ENCODE assay signal across 30 cellular contexts in genomic region chr1:223350361-223350908, GRCh38. TPM values are rescaled to one million over a fixed set of nuclear protein-coding genes. Genes with fewer than 3 reads are reported as not detected.
"Had no signal": no experiment of that assay in that cellular context is flagged by ENCODE, and none has a peak within 500 bp of the region (broad histone marks: within the 10 kb centered on the region; RNA-seq: fewer than 3 reads in every experiment).

No MANE protein-coding gene starts in this region.

- H3K4me3 ChIP-seq: heart right ventricle, left ventricle myocardium inferior, ovary, prostate gland, spleen, tibial nerve had no signal

- H3K36me3 ChIP-seq: heart right ventricle, left ventricle myocardium inferior, ovary, prostate gland, spleen, tibial nerve, WERI-Rb-1 had no signal

- H3K4me1 ChIP-seq: prostate gland, spleen, tibial nerve had no signal

- H3K9me3 ChIP-seq: heart right ventricle, left ventricle myocardium inferior, ovary, prostate gland, spleen, tibial nerve had no signal

- H3K27me3 ChIP-seq: ovary had no signal

- ATAC-seq: activated CD4-positive, CD25-positive, alpha-beta regulatory T cell treated with anti-CD3 and anti-CD28 coated beads, Interleukin-2, amount 50 U/mL, for 24 hours; esophagus mucosa; foreskin keratinocyte had no signal

- DNase-seq: activated CD4-positive, alpha-beta T cell treated with anti-CD3 and anti-CD28 coated beads for 48 hours; activated CD4-positive, alpha-beta T cell treated with anti-CD3 and anti-CD28 coated beads, Interleukin-2, amount 50 U/mL, for 48 hours; activated CD8-positive, alpha-beta memory T cell treated with anti-CD3 and anti-CD28 coated beads for 24 hours; activated gamma-delta T cell; activated naive CD4-positive, alpha-beta T cell treated with anti-CD3 and anti-CD28 coated beads, Interleukin-2, amount 10 ng/mL, durations not matched to agents 7 days and 5 days; activated naive CD8-positive, alpha-beta T cell treated with anti-CD3 and anti-CD28 coated beads, Interleukin-2, amount 10 ng/mL, durations not matched to agents 7 days and 5 days; activated T-cell treated with anti-CD3 and anti-CD28 coated beads, Interleukin-2, amount 50 U/mL, for 1 hour; amniotic stem cell; central memory CD4-positive, alpha-beta T cell; endodermal cell; foreskin keratinocyte; heart right ventricle; left ventricle myocardium inferior; naive B cell; nephron progenitor cell; ovary; retina; spleen; stimulated activated naive CD4-positive, alpha-beta T cell; WERI-Rb-1 had no signal

- H3K27ac ChIP-seq: foreskin keratinocyte, heart right ventricle, left ventricle myocardium inferior, ovary, prostate gland, spleen, tibial nerve, WERI-Rb-1 had no signal

RNA-seq across cellular contexts. Expression of gene SUSD4, which starts 13.5 kb away (rescaled TPM):
- total RNA-seq: activated T-helper 1 cell treated with anti-CD3 and anti-CD28 coated beads, Interleukin-12 subunit alpha, Interleukin-12 subunit beta, Interleukin-2, Interleukin-4 antibody, amounts not matched to agents 30 ng/mL and 10 ng/mL and 1 ng/mL, durations not matched to agents 14 hours and 24 hours and 36 hours; glomerular endothelial cell; tibial nerve had no signal

RNA-seq across cellular contexts. Expression of gene CCDC185, which starts 42.8 kb away (rescaled TPM):
- total RNA-seq: activated naive CD8-positive, alpha-beta T cell treated with anti-CD3 and anti-CD28 coated beads, Interleukin-2, amount 10 ng/mL, durations not matched to agents 7 days and 5 days; activated T-helper 1 cell treated with anti-CD3 and anti-CD28 coated beads, Interleukin-12 subunit alpha, Interleukin-12 subunit beta, Interleukin-2, Interleukin-4 antibody, amounts not matched to agents 30 ng/mL and 10 ng/mL and 1 ng/mL, durations not matched to agents 14 hours and 24 hours and 36 hours; endodermal cell; foreskin keratinocyte; glomerular endothelial cell; heart right ventricle; left ventricle myocardium inferior; lung microvascular endothelial cell; mucosa of gallbladder; ovary; spleen; T-helper 1 cell treated with Interleukin-12 subunit alpha and Interleukin-12 subunit beta and Interleukin-4 antibody, amounts not matched to agents 30 ng/mL and 1 ng/mL, for 36 hours; tibial nerve; urinary bladder had no signal
- polyA plus RNA-seq: foreskin keratinocyte, heart right ventricle, ovary, spleen, urinary bladder had no signal
